Comparison of ENCODE assay signal across 9 cellular contexts in the genomic region with DNA sequence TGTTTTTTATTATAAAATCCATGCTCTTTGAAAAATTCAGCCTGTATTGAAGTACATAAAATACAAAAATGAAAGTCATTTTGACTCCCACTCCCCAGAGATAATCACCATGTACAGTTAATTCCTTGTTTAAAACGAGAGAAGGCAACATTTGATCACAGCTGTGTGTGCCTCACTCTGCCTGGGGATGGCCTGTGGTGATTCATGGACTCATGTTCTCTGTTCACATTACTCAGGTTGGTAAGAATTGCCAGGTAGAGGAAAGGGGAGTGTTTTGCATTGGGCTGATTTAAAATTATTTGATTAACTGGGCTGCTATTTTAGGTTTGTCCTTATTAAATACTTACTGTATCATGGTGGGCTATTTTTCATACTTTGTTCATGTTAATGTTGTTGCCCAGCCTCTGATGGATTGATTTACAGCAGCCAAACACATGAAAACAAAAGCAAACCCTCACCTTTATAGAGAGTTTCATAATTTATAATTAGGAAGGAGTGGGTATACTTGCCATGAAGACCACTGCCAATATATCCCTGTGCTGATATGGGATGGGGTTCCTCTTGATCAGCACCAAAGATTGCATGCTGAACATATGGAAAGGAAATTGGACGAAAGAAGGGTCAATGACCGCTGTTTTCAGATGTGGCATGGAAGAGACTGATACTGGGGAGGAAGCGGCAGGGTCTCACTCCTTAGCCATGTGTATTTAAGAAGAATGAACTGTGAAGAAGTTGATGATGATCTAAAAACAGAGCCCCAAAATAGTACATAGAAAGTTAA. TPM values are rescaled to one million over a fixed set of nuclear protein-coding genes. Genes with fewer than 3 reads are reported as not detected.
DNase-seq lines count a peak whose midpoint lies in the region; ATAC-seq and TF ChIP-seq lines count a peak whose summit lies in the region.
"Had no signal": no experiment of that assay in that cellular context is flagged by ENCODE, and none has a peak within 500 bp of the region (broad histone marks: within the 10 kb centered on the region; RNA-seq: fewer than 3 reads in every experiment).

No MANE protein-coding gene starts in this region.

- DNase-seq in A172 (ENCODE audit: low spot score) = peak; percentile 16
- peak; percentile 55 for DNase-seq in HCEC 1CT
- peak; percentile 30 for DNase-seq in activated T-helper 9 cell treated with anti-CD3 and anti-CD28 coated beads, Interleukin-2, amount 50 U/mL, for 16 hours (ENCODE audit: low read depth)
- DNase-seq in right lobe of liver = no peak
- no peak for DNase-seq in activated gamma-delta T cell (lab: John Stamatoyannopoulos, UW)
- DNase-seq in retina = no peak
- DNase-seq: GDM1 had no signal

- no peak for TF ChIP-seq CTCF in right lobe of liver (IDR thresholded peaks at IDR 0.05)

- no peak for TF ChIP-seq POLR2A in right lobe of liver (IDR thresholded peaks at IDR 0.05)

- 54% methylated on average over 4 of the region's 4 CpGs for WGBS in right lobe of liver (ENCODE audit: insufficient coverage, low coverage, low lambda C conversion rate, missing lambda C conversion rate)

- H3K27ac ChIP-seq in right lobe of liver = peak overlapping the region in 2 of 3 donors; percentile 6 to 100

- no peaks in the 10 kb centered on the region for H3K36me3 ChIP-seq in right lobe of liver

- H3K9me3 ChIP-seq in right lobe of liver = no peaks in the 10 kb centered on the region

- no peak for ATAC-seq in right lobe of liver
- no peak for ATAC-seq in HG02852 (IDR thresholded peaks at IDR 0.05; ENCODE audit: unreplicated experiment)
- ATAC-seq in GM18868 (IDR thresholded peaks at IDR 0.05; ENCODE audit: unreplicated experiment) = no peak

- H3K27me3 ChIP-seq in right lobe of liver = no peaks in the 10 kb centered on the region

- no peak overlapping the region for H3K4me3 ChIP-seq in right lobe of liver

- intact Hi-C loops in right lobe of liver (cut with DNase I) = no loop called here

- peaks cover 0 to 34% (median 2%) of the 10 kb centered on the region in 4 donors for H3K4me1 ChIP-seq in right lobe of liver

RNA-seq across cellular contexts. Expression of gene ZBTB1, which starts 3.0 kb away (rescaled TPM):
- total RNA-seq in A172 (2014; rRNA removed; shearing (Covaris generic)) = 33.3 and 37.8 TPM in 2 replicates
- total RNA-seq in right lobe of liver = 10 to 100 TPM; 10.6 to 16.8 (median 14.9) TPM

RNA-seq across cellular contexts. Expression of gene ZBTB25, which starts 3.9 kb away (rescaled TPM):
- total RNA-seq in A172 (2014; rRNA removed; shearing (Covaris generic)) = 1.1 and 2.2 TPM in 2 replicates
- 1 to 10 TPM; 5.5 to 6.2 (median 5.7) TPM for total RNA-seq in right lobe of liver

RNA-seq across cellular contexts. Expression of gene HSPA2, which starts 33.0 kb away (rescaled TPM):
- 0.05 TPM in 1 of 2 replicates, not detected in the other for total RNA-seq in A172 (2014; rRNA removed; shearing (Covaris generic))
- 1 to 10 TPM; 1.2 to 9.7 (median 5.0) TPM for total RNA-seq in right lobe of liver

RNA-seq across cellular contexts. Expression of gene PPP1R36, which starts 42.2 kb away (rescaled TPM):
- total RNA-seq in A172 (2014; rRNA removed; shearing (Covaris generic)) = 0.69 TPM in 1 of 2 replicates, not detected in the other
- total RNA-seq in right lobe of liver = under 1 TPM in 2 of 6 experiments, not detected in 4; 0.16 to 0.40 TPM

RNA-seq across cellular contexts. Expression of gene AKAP5, which starts 42.3 kb away (rescaled TPM):
- total RNA-seq in A172 (2014; rRNA removed; shearing (Covaris generic)) = 1.6 and 1.9 TPM in 2 replicates
- total RNA-seq in right lobe of liver = 1 to 10 TPM in 1 of 6 experiments, under 1 TPM in 5; 0.12 to 1.0 (median 0.30) TPM

Comparison
In these comparisons a context has a peak if more than half of its experiments do, and no peak if none do; other contexts are left out.
1. DNase-seq: peak in A172 (single experiment), HCEC 1CT (single experiment) and activated T-helper 9 cell treated with anti-CD3 and anti-CD28 coated beads, Interleukin-2, amount 50 U/mL, for 16 hours (single experiment); none in right lobe of liver (0 of 3), activated gamma-delta T cell (single experiment) and retina (single experiment).